ENCODE assay signal across 8 cellular contexts in the genomic region with DNA sequence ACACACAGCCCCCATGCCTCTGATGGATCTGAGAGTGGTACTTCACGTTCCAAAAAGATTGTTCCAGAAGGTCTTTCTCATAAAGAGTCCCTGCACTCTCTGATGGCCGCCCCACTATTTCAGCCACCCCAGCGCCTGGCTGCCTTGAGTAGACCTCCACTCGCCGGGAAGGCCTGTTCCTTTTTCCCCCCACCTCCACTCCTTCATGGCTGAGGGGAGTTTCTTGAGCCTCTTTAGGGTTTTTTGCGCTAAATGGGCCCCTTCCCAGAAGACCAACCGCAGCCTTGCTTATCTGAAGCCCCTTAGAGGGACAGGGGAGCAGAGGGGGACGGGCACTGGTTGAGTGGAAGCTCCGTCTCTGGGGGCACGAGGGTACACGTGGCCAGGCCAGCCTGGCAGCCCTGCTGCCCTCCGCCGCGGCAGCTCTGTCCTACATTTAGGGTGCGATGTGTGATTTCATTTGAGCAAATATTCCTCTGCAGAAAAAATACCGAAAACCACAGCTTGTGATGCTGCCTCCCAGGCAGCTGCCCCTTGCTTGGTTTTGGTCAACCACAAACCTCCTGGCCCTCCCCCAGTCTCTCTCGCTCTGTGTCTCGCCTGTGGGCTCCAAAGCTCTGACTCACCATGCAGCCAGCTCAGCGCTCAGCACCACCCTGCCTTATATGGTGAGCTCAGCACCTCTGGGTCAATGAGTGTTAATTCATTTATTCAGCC.
DNase-seq lines count a peak whose midpoint lies in the region; ATAC-seq and TF ChIP-seq lines count a peak whose summit lies in the region.

No MANE protein-coding gene starts in this region.

- peaks cover 27% of the 10 kb centered on the region for H3K4me1 ChIP-seq in effector memory CD4-positive, alpha-beta T cell (ENCODE audit: control insufficient read depth, insufficient read depth, low read length, poor library complexity, severe bottlenecking)
- H3K4me1 ChIP-seq in mucosa of descending colon (ENCODE audit: low read depth) (peaks cover 2% of the 10 kb centered on the region), OCI-LY7 (ENCODE audit: insufficient read depth, low read length, poor library complexity, severe bottlenecking) (no peaks in the 10 kb centered on the region)

- CTCF ChIA-PET in activated CD4-positive, alpha-beta memory T cell treated with anti-CD3 and anti-CD28 coated beads for 36 hours (lab: Charles Lee), result interaction anchor here (0.8 to 2.4 kb wide), 4 partner anchors 33 to 305 kb away, joined by 3 to 9 read pairs (median 4); no protein-coding TSS in a partner anchor
- CTCF ChIA-PET in OCI-LY7 (lab: Charles Lee; ENCODE audit: unreplicated experiment), result no interaction called here

- no peaks in the 10 kb centered on the region for H3K9me2 ChIP-seq in OCI-LY7 (ENCODE audit: insufficient read depth, low read length)

- TF ChIP-seq CTCF in GM13977 (IDR thresholded peaks at IDR 0.05; ENCODE audit: extremely low read depth, insufficient read depth, missing control alignments), result no peak
- TF ChIP-seq CTCF in mucosa of descending colon (IDR thresholded peaks at IDR 0.05), result no peak
- TF ChIP-seq CTCF in OCI-LY7 (conservative IDR thresholded peaks at IDR 0.05; ENCODE audit: low read length), result no peak

- H3K27me3 Mint-ChIP-seq in activated CD4-positive, alpha-beta memory T cell treated with anti-CD3 and anti-CD28 coated beads for 36 hours, result peaks cover 12% of the 10 kb centered on the region

- H3K36me3 Mint-ChIP-seq in activated CD4-positive, alpha-beta memory T cell treated with anti-CD3 and anti-CD28 coated beads for 36 hours, result peaks cover 13% of the 10 kb centered on the region

- intact Hi-C loops in activated CD4-positive, alpha-beta memory T cell treated with anti-CD3 and anti-CD28 coated beads for 36 hours (cut with micrococcal nuclease), result loop anchor here (5.0 kb wide), 1 partner anchor 295 kb away; a partner anchor contains a TSS
- intact Hi-C loops in mucosa of descending colon (cut with DNase I, micrococcal nuclease) (no loop called here), OCI-LY7 (cut with micrococcal nuclease; ENCODE audit: unreplicated experiment) (no loop called here)

- BruUV-seq in OCI-LY7 (replicated peaks; lab: Mats Ljungman, UMichigan), result no TSS peak

- peaks cover 16% of the 10 kb centered on the region for H3K36me3 ChIP-seq in effector memory CD4-positive, alpha-beta T cell (ENCODE audit: control insufficient read depth, insufficient read depth, low read length)
- H3K36me3 ChIP-seq in mucosa of descending colon (ENCODE audit: low read depth) (no peaks in the 10 kb centered on the region), OCI-LY7 (ENCODE audit: insufficient read depth, low read length) (no peaks in the 10 kb centered on the region)

- H3K9me3 Mint-ChIP-seq in activated CD4-positive, alpha-beta memory T cell treated with anti-CD3 and anti-CD28 coated beads for 36 hours, result no peaks in the 10 kb centered on the region

- in situ Hi-C loops in GM13977 (cut with MboI; ENCODE audit: low pct_unique_long_range_greater_than_20kb, low sequenced_read_pairs, unreplicated experiment), result no loop called here

- peak; percentile 93 for DNase-seq in GM13977 (ENCODE audit: low spot score)
- DNase-seq in NCI-H2196 (lab: John Stamatoyannopoulos, UW; ENCODE audit: unreplicated experiment), result peak; percentile 64
- DNase-seq in activated CD4-positive, alpha-beta memory T cell treated with anti-CD3 and anti-CD28 coated beads for 36 hours, result peak; percentile 94
- DNase-seq in effector memory CD4-positive, alpha-beta T cell, result peak; percentile 63 to 76 (median 66)
- DNase-seq in mucosa of descending colon, result peak; percentile 66 to 80 (median 67)
- peak; percentile 77 to 93 for DNase-seq in stimulated activated CD8-positive, alpha-beta memory T cell treated with anti-CD3 and anti-CD28 coated beads, Interleukin-7, amount 100 ng/mL, for 48 hours (ENCODE audit: extremely low read depth in 1 of 2, low read depth in 1 of 2)
- no peak for DNase-seq in OCI-LY7 (ENCODE audit: low spot score)

- no peak overlapping the region for H3K4me3 ChIP-seq in effector memory CD4-positive, alpha-beta T cell (ENCODE audit: insufficient read depth, low read depth, low read length, poor library complexity, severe bottlenecking)
- H3K4me3 ChIP-seq in mucosa of descending colon (no peak overlapping the region), OCI-LY7 (ENCODE audit: low read depth, low read length, poor library complexity, severe bottlenecking) (no peak overlapping the region)

- peak overlapping the region; percentile 18 for H3K4me3 Mint-ChIP-seq in activated CD4-positive, alpha-beta memory T cell treated with anti-CD3 and anti-CD28 coated beads for 36 hours

- H3K27ac ChIP-seq in effector memory CD4-positive, alpha-beta T cell (ENCODE audit: insufficient read depth, low read length, poor library complexity, severe bottlenecking), result no peak overlapping the region
- no peak overlapping the region for H3K27ac ChIP-seq in OCI-LY7 (ENCODE audit: low read depth, low read length, poor library complexity, severe bottlenecking)

- no peaks in the 10 kb centered on the region for H3K79me2 ChIP-seq in OCI-LY7 (ENCODE audit: insufficient read depth, low read depth, low read length)

- H3K4me1 Mint-ChIP-seq in activated CD4-positive, alpha-beta memory T cell treated with anti-CD3 and anti-CD28 coated beads for 36 hours (ENCODE audit: low read depth), result peaks cover 34% of the 10 kb centered on the region

- H3K9me3 ChIP-seq in effector memory CD4-positive, alpha-beta T cell (ENCODE audit: control insufficient read depth, low read length), result no peaks in the 10 kb centered on the region
- no peaks in the 10 kb centered on the region for H3K9me3 ChIP-seq in mucosa of descending colon
- H3K9me3 ChIP-seq in OCI-LY7 (ENCODE audit: low read length), result no peaks in the 10 kb centered on the region

- H2AFZ ChIP-seq in OCI-LY7 (ENCODE audit: low read length), result no peak overlapping the region

- H3K4me2 ChIP-seq in OCI-LY7 (ENCODE audit: low read length), result no peak overlapping the region

- ATAC-seq in HG02759 (IDR thresholded peaks at IDR 0.05; ENCODE audit: unreplicated experiment) (peak; percentile 100), mucosa of descending colon (peak; percentile 87)

- peak overlapping the region; percentile 58 for H3K27ac Mint-ChIP-seq in activated CD4-positive, alpha-beta memory T cell treated with anti-CD3 and anti-CD28 coated beads for 36 hours

- no peaks in the 10 kb centered on the region for H3K27me3 ChIP-seq in effector memory CD4-positive, alpha-beta T cell (replicated peaks; ENCODE audit: control insufficient read depth, insufficient read depth, low read length, poor library complexity, severe bottlenecking)

- POLR2A ChIA-PET in activated CD4-positive, alpha-beta memory T cell treated with anti-CD3 and anti-CD28 coated beads for 36 hours (lab: Charles Lee), result no interaction called here
- POLR2A ChIA-PET in OCI-LY7 (lab: Charles Lee), result interaction anchor here (0.6 kb wide), 2 partner anchors 1005 to 1728 kb away, joined by 3 read pairs; no protein-coding TSS in a partner anchor

- no peaks in the 10 kb centered on the region for H4K20me1 ChIP-seq in OCI-LY7 (ENCODE audit: insufficient read depth, low read length)
